In genomic region chr9:121584421-121584820, GRCh38 we compare ENCODE assay signal across 20 cellular contexts.
"Had no signal": no experiment of that assay in that cellular context is flagged by ENCODE, and none has a peak within 500 bp of the region (broad histone marks: within the 10 kb centered on the region; RNA-seq: fewer than 3 reads in every experiment).

No MANE protein-coding gene starts in this region.

- H3K4me3 ChIP-seq: esophagus muscularis mucosa, mucosa of descending colon, ovary, smooth muscle cell, tibial artery had no signal

- H3K4me2 ChIP-seq: smooth muscle cell had no signal

- H3K4me3 Mint-ChIP-seq: naive thymus-derived CD8-positive, alpha-beta T cell; neural crest cell; stimulated activated effector memory CD8-positive, alpha-beta T cell treated with anti-CD3 and anti-CD28 coated beads, Interleukin-12 subunit alpha, Interleukin-12 subunit beta, amount 100 ng/mL, for 72 hours had no signal

- H3K36me3 Mint-ChIP-seq: naive thymus-derived CD8-positive, alpha-beta T cell; stimulated activated effector memory CD8-positive, alpha-beta T cell treated with anti-CD3 and anti-CD28 coated beads, Interleukin-12 subunit alpha, Interleukin-12 subunit beta, amount 100 ng/mL, for 72 hours had no signal

- ATAC-seq: left lobe of liver; mucosa of descending colon; naive thymus-derived CD8-positive, alpha-beta T cell; right cardiac atrium; stimulated activated effector memory CD8-positive, alpha-beta T cell treated with anti-CD3 and anti-CD28 coated beads, Interleukin-12 subunit alpha, Interleukin-12 subunit beta, amount 100 ng/mL, for 72 hours; stimulated activated naive CD8-positive, alpha-beta T cell treated with anti-CD3 and anti-CD28 coated beads, Interleukin-15, Interleukin-2, amounts not matched to agents 100 U/mL and 50 U/mL, for 24 hours had no signal

- H3K27ac Mint-ChIP-seq: naive thymus-derived CD8-positive, alpha-beta T cell; stimulated activated effector memory CD8-positive, alpha-beta T cell treated with anti-CD3 and anti-CD28 coated beads, Interleukin-12 subunit alpha, Interleukin-12 subunit beta, amount 100 ng/mL, for 72 hours had no signal

- DNase-seq: central memory CD4-positive, alpha-beta T cell; effector memory CD4-positive, alpha-beta T cell; head of caudate nucleus; hippocampal formation; kidney glomerular epithelial cell; mammary epithelial cell; mucosa of descending colon; naive thymus-derived CD8-positive, alpha-beta T cell; ovary; right cardiac atrium; stimulated activated CD4-positive, alpha-beta T cell treated with anti-CD3 and anti-CD28 coated beads, Interleukin-4, amount 100 ng/mL, for 1 hour; stimulated activated CD8-positive, alpha-beta memory T cell treated with anti-CD3 and anti-CD28 coated beads, Interleukin-4, amount 100 ng/mL, for 48 hours; stimulated activated naive CD8-positive, alpha-beta T cell treated with anti-CD3 and anti-CD28 coated beads, Interleukin-15, Interleukin-2, amounts not matched to agents 100 U/mL and 50 U/mL, for 24 hours; tibial artery had no signal

- H3K9me3 ChIP-seq: esophagus muscularis mucosa, mucosa of descending colon, ovary, tibial artery had no signal

- H3K9me3 Mint-ChIP-seq: neural crest cell; stimulated activated effector memory CD8-positive, alpha-beta T cell treated with anti-CD3 and anti-CD28 coated beads, Interleukin-12 subunit alpha, Interleukin-12 subunit beta, amount 100 ng/mL, for 72 hours had no signal

- H3K36me3 ChIP-seq: ovary had no signal

- H3K27me3 ChIP-seq: esophagus muscularis mucosa, ovary, tibial artery had no signal

- H3K27ac ChIP-seq: epithelial cell of prostate, ovary, tibial artery had no signal
